ENCODE assay signal across 24 cellular contexts in genomic region chr16:3720418-3720817, GRCh38.
"Had no signal": no experiment of that assay in that cellular context is flagged by ENCODE, and none has a peak within 500 bp of the region (broad histone marks: within the 10 kb centered on the region; RNA-seq: fewer than 3 reads in every experiment).

No MANE protein-coding gene starts in this region.

- H3K27me3 ChIP-seq: colonic mucosa, heart left ventricle, right lobe of liver, testis, tibial nerve, upper lobe of right lung, vagina had no signal

- DNase-seq: colonic mucosa; dermis blood vessel endothelial cell; foreskin melanocyte; hippocampal formation; kidney glomerular epithelial cell; lower lobe of right lung; mesenchymal stem cell; midbrain; naive B cell; occipital lobe; stimulated activated CD4-positive, alpha-beta T cell treated with anti-CD3 and anti-CD28 coated beads, Interleukin-1b, Interleukin-23, amount 100 ng/mL, for 48 hours; stimulated activated CD4-positive, alpha-beta T cell treated with anti-CD3 and anti-CD28 coated beads, Interleukin-4, amount 100 ng/mL, for 24 hours; stimulated activated naive B cell treated with anti-CD40 and anti-IgM and Interleukin-4, amounts not matched to agents 10 μg/mL and 1 μg/mL and 100 μg/mL, for 72 hours; stimulated activated naive CD8-positive, alpha-beta T cell treated with anti-CD3 and anti-CD28 coated beads, Interleukin-15, amount 100 ng/mL, for 72 hours; testis; upper lobe of right lung had no signal

- H2AFZ ChIP-seq: parathyroid adenoma had no signal

- H3K4me3 Mint-ChIP-seq: stimulated activated naive B cell treated with anti-CD40 and anti-IgM and Interleukin-4, amounts not matched to agents 10 μg/mL and 1 μg/mL and 100 μg/mL, for 72 hours; stimulated activated naive CD8-positive, alpha-beta T cell treated with anti-CD3 and anti-CD28 coated beads, Interleukin-15, amount 100 ng/mL, for 72 hours had no signal

- ATAC-seq: left lobe of liver; lower lobe of right lung; right lobe of liver; stimulated activated naive B cell treated with anti-CD40 and anti-IgM and Interleukin-4, amounts not matched to agents 10 μg/mL and 1 μg/mL and 100 μg/mL, for 72 hours; stimulated activated naive CD8-positive, alpha-beta T cell treated with anti-CD3 and anti-CD28 coated beads, Interleukin-15, amount 100 ng/mL, for 72 hours; upper lobe of right lung had no signal

- H3K36me3 ChIP-seq: colonic mucosa, heart left ventricle, lower lobe of right lung, prostate gland, right lobe of liver, upper lobe of right lung, vagina had no signal

- H3K4me3 ChIP-seq: colonic mucosa, heart left ventricle, lower lobe of right lung, prostate gland, right lobe of liver, testis, tibial nerve, upper lobe of right lung, vagina had no signal

- H3K36me3 Mint-ChIP-seq: naive B cell had no signal

- H3K27ac ChIP-seq: colonic mucosa, heart left ventricle, lower lobe of right lung, parathyroid adenoma, prostate gland, right lobe of liver, testis, tibial nerve, upper lobe of right lung, vagina had no signal

- H3K27ac Mint-ChIP-seq: stimulated activated naive B cell treated with anti-CD40 and anti-IgM and Interleukin-4, amounts not matched to agents 10 μg/mL and 1 μg/mL and 100 μg/mL, for 72 hours; stimulated activated naive CD8-positive, alpha-beta T cell treated with anti-CD3 and anti-CD28 coated beads, Interleukin-15, amount 100 ng/mL, for 72 hours had no signal

- H3K9me3 ChIP-seq: colonic mucosa, heart left ventricle, lower lobe of right lung, prostate gland, right lobe of liver, testis, tibial nerve, upper lobe of right lung, vagina had no signal

- FAIRE-seq: endothelial cell of umbilical vein had no signal

- H3K27me3 Mint-ChIP-seq: naive B cell; stimulated activated naive B cell treated with anti-CD40 and anti-IgM and Interleukin-4, amounts not matched to agents 10 μg/mL and 1 μg/mL and 100 μg/mL, for 72 hours; stimulated activated naive CD8-positive, alpha-beta T cell treated with anti-CD3 and anti-CD28 coated beads, Interleukin-15, amount 100 ng/mL, for 72 hours had no signal

- H3K9me3 Mint-ChIP-seq: naive B cell; stimulated activated naive CD8-positive, alpha-beta T cell treated with anti-CD3 and anti-CD28 coated beads, Interleukin-15, amount 100 ng/mL, for 72 hours had no signal

- H3K9ac ChIP-seq: parathyroid adenoma had no signal

- H3K4me1 ChIP-seq: upper lobe of right lung had no signal
